25 cellular contexts compared by ENCODE assay signal in the genomic region with DNA sequence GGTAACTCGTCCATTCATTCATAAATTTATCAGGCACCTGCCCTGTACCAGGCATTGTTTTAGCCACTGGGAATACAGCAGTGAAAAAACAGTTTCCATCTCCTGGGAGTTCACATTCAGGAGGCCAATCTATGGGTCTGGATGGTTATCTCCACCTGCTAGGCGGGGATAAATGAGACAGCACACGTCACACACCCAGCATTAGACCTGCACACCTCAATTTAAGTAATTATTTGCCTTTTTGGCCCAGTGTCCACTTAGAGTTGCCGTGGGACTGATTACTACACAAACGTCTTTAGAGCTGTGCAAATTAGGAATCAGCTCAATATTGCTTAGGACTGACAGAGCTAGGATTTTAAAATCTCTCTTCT. TPM values are rescaled to one million over a fixed set of nuclear protein-coding genes. Genes with fewer than 3 reads are reported as not detected.
DNase-seq lines count a peak whose midpoint lies in the region; ATAC-seq and TF ChIP-seq lines count a peak whose summit lies in the region.
"Had no signal": no experiment of that assay in that cellular context is flagged by ENCODE, and none has a peak within 500 bp of the region (broad histone marks: within the 10 kb centered on the region; RNA-seq: fewer than 3 reads in every experiment).

No MANE protein-coding gene starts in this region.

- no peaks in the 10 kb centered on the region for H3K9me3 Mint-ChIP-seq in effector memory CD8-positive, alpha-beta T cell
- H3K9me3 Mint-ChIP-seq: activated naive CD8-positive, alpha-beta T cell treated with anti-CD3 and anti-CD28 coated beads, Interleukin-2, amount 10 ng/mL, durations not matched to agents 7 days and 5 days; CD14-positive monocyte had no signal

- H3K27me3 ChIP-seq in neutrophil = no peaks in the 10 kb centered on the region
- H3K27me3 ChIP-seq in upper lobe of right lung = no peaks in the 10 kb centered on the region
- H3K27me3 ChIP-seq in colonic mucosa = no peaks in the 10 kb centered on the region
- H3K27me3 ChIP-seq: breast epithelium, esophagus squamous epithelium, heart left ventricle, tibial artery had no signal

- H3K9me3 ChIP-seq in neutrophil = no peaks in the 10 kb centered on the region
- no peaks in the 10 kb centered on the region for H3K9me3 ChIP-seq in upper lobe of right lung
- no peaks in the 10 kb centered on the region for H3K9me3 ChIP-seq in colonic mucosa
- H3K9me3 ChIP-seq: breast epithelium, esophagus squamous epithelium, tibial artery had no signal

- DNase-seq in DMS53 (lab: John Stamatoyannopoulos, UW) (peak; percentile 88), DMS53 treated with DMSO at 0.1 percent for 48 hours (lab: John Stamatoyannopoulos, UW; ENCODE audit: unreplicated experiment) (no peak), NCI-H774 (lab: John Stamatoyannopoulos, UW) (peak; percentile 65), upper lobe of right lung (no peak), colonic mucosa (no peak), H4 (ENCODE audit: low spot score) (no peak)
- no peak for DNase-seq in effector memory CD8-positive, alpha-beta T cell
- DNase-seq: activated CD8-positive, alpha-beta memory T cell treated with anti-CD3 and anti-CD28 coated beads, Interleukin-2, amount 50 U/mL, for 4 hours; activated naive CD8-positive, alpha-beta T cell treated with anti-CD3 and anti-CD28 coated beads, Interleukin-2, amount 10 ng/mL, durations not matched to agents 7 days and 5 days; esophagus squamous epithelium; H7; heart left ventricle; kidney glomerular epithelial cell; midbrain; stimulated activated CD4-positive, alpha-beta T cell treated with anti-CD3 and anti-CD28 coated beads, Interleukin-4, amount 100 ng/mL, for 4 hours; T-helper 2 cell; tibial artery had no signal

- intact Hi-C loops in upper lobe of right lung (cut with DNase I) = no loop called here
- intact Hi-C loops in colonic mucosa (cut with DNase I) = no loop called here

- H3K36me3 Mint-ChIP-seq in effector memory CD8-positive, alpha-beta T cell (ENCODE audit: insufficient read depth) = peaks cover 40% of the 10 kb centered on the region

- H3K27ac ChIP-seq in neutrophil (peak overlapping the region; percentile 96), upper lobe of right lung (no peak overlapping the region), colonic mucosa (no peak overlapping the region)
- H3K27ac ChIP-seq: 22Rv1, breast epithelium, esophagus squamous epithelium, heart left ventricle, HL-60, tibial artery had no signal

- peak overlapping the region in 1 of 2 donors; percentile 59 for H3K4me3 Mint-ChIP-seq in effector memory CD8-positive, alpha-beta T cell
- H3K4me3 Mint-ChIP-seq: activated naive CD8-positive, alpha-beta T cell treated with anti-CD3 and anti-CD28 coated beads, Interleukin-2, amount 10 ng/mL, durations not matched to agents 7 days and 5 days; CD14-positive monocyte had no signal

- H3K36me3 ChIP-seq in neutrophil = peaks cover 35% of the 10 kb centered on the region
- no peaks in the 10 kb centered on the region for H3K36me3 ChIP-seq in upper lobe of right lung
- no peaks in the 10 kb centered on the region for H3K36me3 ChIP-seq in colonic mucosa
- H3K36me3 ChIP-seq: breast epithelium, esophagus squamous epithelium, tibial artery had no signal

- H3K27me3 Mint-ChIP-seq in effector memory CD8-positive, alpha-beta T cell = no peaks in the 10 kb centered on the region
- H3K27me3 Mint-ChIP-seq: activated naive CD8-positive, alpha-beta T cell treated with anti-CD3 and anti-CD28 coated beads, Interleukin-2, amount 10 ng/mL, durations not matched to agents 7 days and 5 days had no signal

- TF ChIP-seq CTCF in neutrophil (IDR thresholded peaks at IDR 0.05) (no peak), upper lobe of right lung (IDR thresholded peaks at IDR 0.05) (no peak), colonic mucosa (IDR thresholded peaks at IDR 0.05) (no peak)

- H3K4me1 ChIP-seq in neutrophil (ENCODE audit: control insufficient read depth in 1 of 2, insufficient read depth in 1 of 2, low read depth in 1 of 2, low read length in 1 of 2) = peaks cover 30 to 61% of the 10 kb centered on the region in 2 experiments
- H3K4me1 ChIP-seq in upper lobe of right lung = no peaks in the 10 kb centered on the region
- H3K4me1 ChIP-seq in colonic mucosa = no peaks in the 10 kb centered on the region
- H3K4me1 ChIP-seq: breast epithelium, tibial artery had no signal

- H3K4me3 ChIP-seq in neutrophil (ENCODE audit: low read depth in 1 of 2, low read length in 1 of 2) = no peak overlapping the region
- no peak overlapping the region for H3K4me3 ChIP-seq in upper lobe of right lung
- no peak overlapping the region for H3K4me3 ChIP-seq in colonic mucosa
- H3K4me3 ChIP-seq: breast epithelium, esophagus squamous epithelium, heart left ventricle, tibial artery had no signal

- no peak overlapping the region for H3K9ac ChIP-seq in colonic mucosa (ENCODE audit: low read depth in 2 of 2, low read length in 2 of 2)

- no peak for ATAC-seq in effector memory CD8-positive, alpha-beta T cell (replicated peaks)
- ATAC-seq in upper lobe of right lung = no peak
- ATAC-seq: heart left ventricle, Right ventricle myocardium inferior had no signal

- peaks cover 68 to 75% of the 10 kb centered on the region in 2 donors for H3K4me1 Mint-ChIP-seq in effector memory CD8-positive, alpha-beta T cell (ENCODE audit: low read depth in 2 of 2)

- peak overlapping the region; percentile 90 to 92 for H3K27ac Mint-ChIP-seq in effector memory CD8-positive, alpha-beta T cell
- H3K27ac Mint-ChIP-seq: activated naive CD8-positive, alpha-beta T cell treated with anti-CD3 and anti-CD28 coated beads, Interleukin-2, amount 10 ng/mL, durations not matched to agents 7 days and 5 days had no signal

RNA-seq across cellular contexts. Expression of gene STK10, which starts 46.1 kb away (rescaled TPM):
- total RNA-seq in upper lobe of right lung (56.9 TPM), colonic mucosa (10 to 100 TPM; 16.1 to 23.2 TPM)
- 8.0 and 10.3 TPM in 2 replicates for total RNA-seq in H4 (2014; rRNA removed; shearing (Covaris generic))

RNA-seq across cellular contexts. Expression of gene EFCAB9, which starts 52.0 kb away (rescaled TPM):
- total RNA-seq in upper lobe of right lung (not detected), colonic mucosa (not detected)
- not detected in 2 replicates for total RNA-seq in H4 (2014; rRNA removed; shearing (Covaris generic))
- total RNA-seq: activated naive CD8-positive, alpha-beta T cell treated with anti-CD3 and anti-CD28 coated beads, Interleukin-2, amount 10 ng/mL, durations not matched to agents 7 days and 5 days; breast epithelium; esophagus squamous epithelium; H7; heart left ventricle; osteocyte; Right ventricle myocardium inferior; skeletal muscle tissue had no signal

Comparison
In these comparisons a context has a peak if more than half of its experiments do, and no peak if none do; other contexts are left out.
1. DNase-seq: peak in DMS53 (single experiment) and NCI-H774 (single experiment); none in DMS53 treated with DMSO at 0.1 percent for 48 hours (single experiment), effector memory CD8-positive, alpha-beta T cell (0 of 3), upper lobe of right lung (single experiment), colonic mucosa (single experiment) and H4 (single experiment).